ENCODE assay signal across 35 cellular contexts in the genomic region with DNA sequence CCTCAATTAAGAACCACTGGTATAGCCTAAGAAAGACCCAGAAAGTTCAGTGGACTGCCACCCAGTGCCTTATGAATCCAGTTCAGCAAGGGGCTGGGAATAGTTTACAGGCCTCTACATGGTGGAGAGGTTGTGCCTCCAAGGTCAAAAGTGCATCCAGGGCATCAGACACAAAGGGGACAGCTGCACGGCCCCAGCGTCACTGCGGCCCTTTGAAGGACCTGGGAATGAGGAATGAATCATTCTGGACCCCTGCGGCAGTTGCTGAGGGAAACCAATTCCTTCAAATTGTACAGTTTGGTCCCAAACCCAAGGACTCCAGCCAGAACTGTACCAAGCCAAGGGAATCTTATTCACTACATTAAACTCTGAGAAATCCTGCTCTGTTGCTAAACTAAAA. TPM values are rescaled to one million over a fixed set of nuclear protein-coding genes. Genes with fewer than 3 reads are reported as not detected.
"Had no signal": no experiment of that assay in that cellular context is flagged by ENCODE, and none has a peak within 500 bp of the region (broad histone marks: within the 10 kb centered on the region; RNA-seq: fewer than 3 reads in every experiment).

No MANE protein-coding gene starts in this region.

- H3K27me3 Mint-ChIP-seq: activated B cell treated with CpG ODN at 0.5 μM for 24 hours; activated CD4-positive, alpha-beta memory T cell treated with anti-CD3 and anti-CD28 coated beads for 36 hours; activated naive CD4-positive, alpha-beta T cell treated with anti-CD3 and anti-CD28 coated beads, Interleukin-2, amount 10 ng/mL, durations not matched to agents 7 days and 5 days; activated naive CD8-positive, alpha-beta T cell; activated naive CD8-positive, alpha-beta T cell treated with anti-CD3 and anti-CD28 coated beads, Interleukin-2, amount 50 U/mL, for 24 hours had no signal

- FAIRE-seq: K562 had no signal

- H3K36me3 ChIP-seq: MG63 had no signal

- H3K27ac ChIP-seq: brain microvascular endothelial cell, Peyer's patch, VCaP had no signal

- DNase-seq: activated B cell treated with CpG ODN at 0.5 μM for 24 hours; activated CD4-positive, alpha-beta memory T cell treated with anti-CD3 and anti-CD28 coated beads for 36 hours; activated CD4-positive, alpha-beta T cell treated with anti-CD3 and anti-CD28 coated beads for 4 hours; activated CD4-positive, alpha-beta T cell treated with anti-CD3 and anti-CD28 coated beads, Interleukin-2, amount 50 U/mL, for 1 hour; activated CD4-positive, CD25-positive, alpha-beta regulatory T cell treated with anti-CD3 and anti-CD28 coated beads, Interleukin-2, amount 50 U/mL, for 72 hours; activated CD8-positive, alpha-beta memory T cell treated with anti-CD3 and anti-CD28 coated beads, Interleukin-2, amount 50 U/mL, for 4 hours; activated effector memory CD4-positive, alpha-beta T cell treated with Interleukin-2 at 50 U/mL for 16 hours; activated naive CD4-positive, alpha-beta T cell treated with anti-CD3 and anti-CD28 coated beads, Interleukin-2, amount 10 ng/mL, durations not matched to agents 7 days and 5 days; activated naive CD8-positive, alpha-beta T cell treated with anti-CD3 and anti-CD28 coated beads, Interleukin-2, amount 50 U/mL, for 24 hours; activated T-cell treated with anti-CD3 and anti-CD28 coated beads, Interleukin-2, amount 50 U/mL, for 48 hours; anterior cingulate cortex; brain microvascular endothelial cell; MG63; NCI-H1048; NCI-H1105 treated with DMSO at 0.1 percent for 48 hours; NCI-H1436; NCI-H1694; NCI-H1930; NCI-H345; NCI-H510A; NCI-H526; NCI-H748 treated with DMSO at 0.1 percent for 48 hours; NK-92 treated with Interleukin-12 subunit alpha and Interleukin-12 subunit beta, amount 100 ng/mL, for 24 hours; PC-3; Peyer's patch; RPMI8226; SHP77 treated with DMSO at 0.1 percent for 48 hours; SW 1271; T-helper 1 cell; T-helper 2 cell; T-helper 9 cell had no signal

- H3K4me3 Mint-ChIP-seq: activated B cell treated with CpG ODN at 0.5 μM for 24 hours; activated CD4-positive, alpha-beta memory T cell treated with anti-CD3 and anti-CD28 coated beads for 36 hours; activated naive CD4-positive, alpha-beta T cell treated with anti-CD3 and anti-CD28 coated beads, Interleukin-2, amount 10 ng/mL, durations not matched to agents 7 days and 5 days; activated naive CD8-positive, alpha-beta T cell; activated naive CD8-positive, alpha-beta T cell treated with anti-CD3 and anti-CD28 coated beads, Interleukin-2, amount 50 U/mL, for 24 hours had no signal

- H3K4me1 Mint-ChIP-seq: activated B cell treated with CpG ODN at 0.5 μM for 24 hours; activated naive CD4-positive, alpha-beta T cell treated with anti-CD3 and anti-CD28 coated beads, Interleukin-2, amount 10 ng/mL, durations not matched to agents 7 days and 5 days; activated naive CD8-positive, alpha-beta T cell treated with anti-CD3 and anti-CD28 coated beads, Interleukin-2, amount 50 U/mL, for 24 hours had no signal

- H3K27me3 ChIP-seq: brain microvascular endothelial cell, MG63, Peyer's patch had no signal

- H3K4me1 ChIP-seq: Peyer's patch had no signal

- H3K36me3 Mint-ChIP-seq: activated naive CD4-positive, alpha-beta T cell treated with anti-CD3 and anti-CD28 coated beads, Interleukin-2, amount 10 ng/mL, durations not matched to agents 7 days and 5 days had no signal

- H3K27ac Mint-ChIP-seq: activated B cell treated with CpG ODN at 0.5 μM for 24 hours; activated CD4-positive, alpha-beta memory T cell treated with anti-CD3 and anti-CD28 coated beads for 36 hours; activated naive CD4-positive, alpha-beta T cell treated with anti-CD3 and anti-CD28 coated beads, Interleukin-2, amount 10 ng/mL, durations not matched to agents 7 days and 5 days; activated naive CD8-positive, alpha-beta T cell; activated naive CD8-positive, alpha-beta T cell treated with anti-CD3 and anti-CD28 coated beads, Interleukin-2, amount 50 U/mL, for 24 hours had no signal

- H3K9me3 Mint-ChIP-seq: activated B cell treated with CpG ODN at 0.5 μM for 24 hours; activated CD4-positive, alpha-beta memory T cell treated with anti-CD3 and anti-CD28 coated beads for 36 hours; activated naive CD4-positive, alpha-beta T cell treated with anti-CD3 and anti-CD28 coated beads, Interleukin-2, amount 10 ng/mL, durations not matched to agents 7 days and 5 days; activated naive CD8-positive, alpha-beta T cell treated with anti-CD3 and anti-CD28 coated beads, Interleukin-2, amount 50 U/mL, for 24 hours had no signal

- H3K4me3 ChIP-seq: K562, MG63, Peyer's patch had no signal

- H3K9me3 ChIP-seq: MG63, Peyer's patch had no signal

- ATAC-seq: activated naive CD8-positive, alpha-beta T cell treated with anti-CD3 and anti-CD28 coated beads, Interleukin-2, amount 50 U/mL, for 24 hours; K562; PC-3 had no signal

RNA-seq across cellular contexts. Expression of a gene that starts 10.8 kb away (rescaled TPM):
- total RNA-seq: activated B cell treated with CpG ODN at 0.5 μM for 24 hours; activated CD4-positive, alpha-beta memory T cell treated with anti-CD3 and anti-CD28 coated beads for 36 hours; K562; PC-3; Peyer's patch; SK-MEL-5 had no signal
- polyA plus RNA-seq: K562 had no signal
